ENCODE assay signal across 1 cellular context in genomic region chr5:157460921-157461792, GRCh38.
TF ChIP-seq lines count a peak whose summit lies in the region.

No MANE protein-coding gene starts in this region.

TF ChIP-seq in GM23338, 12 proteins besides CTCF, POLR2A, EP300 and RAD21 (continued from another document):
- TF ChIP-seq ZNF462 (CRISPR knock-in tag; IDR thresholded peaks at IDR 0.05) (no peak), CREB1 (CRISPR knock-in tag; IDR thresholded peaks at IDR 0.05; ENCODE audit: low read depth) (no peak), POLR2AphosphoS5 (IDR thresholded peaks at IDR 0.05; ENCODE audit: low read depth) (no peak), EZH2 (IDR thresholded peaks at IDR 0.05; ENCODE audit: low read depth, unreplicated experiment) (no peak), NANOG (IDR thresholded peaks at IDR 0.05; ENCODE audit: borderline replicate concordance) (no peak), ETS1 (IDR thresholded peaks at IDR 0.05) (no peak), STAT1 (IDR thresholded peaks at IDR 0.05; ENCODE audit: unreplicated experiment) (no peak), ZNF114 (CRISPR knock-in tag; IDR thresholded peaks at IDR 0.05) (no peak), REST (IDR thresholded peaks at IDR 0.05; ENCODE audit: unreplicated experiment) (no peak), ZNF331 (CRISPR knock-in tag; IDR thresholded peaks at IDR 0.05; ENCODE audit: low read depth) (no peak)
